ENCODE assay signal across 11 cellular contexts in genomic region chr17:57994436-57994835, GRCh38. TPM values are rescaled to one million over a fixed set of nuclear protein-coding genes. Genes with fewer than 3 reads are reported as not detected.
A peak's percentile ranks its signal among the peaks of the same experiment; 100 is the strongest.
DNase-seq lines count a peak whose midpoint lies in the region; ATAC-seq and TF ChIP-seq lines count a peak whose summit lies in the region.
"Had no signal": no experiment of that assay in that cellular context is flagged by ENCODE, and none has a peak within 500 bp of the region (broad histone marks: within the 10 kb centered on the region; RNA-seq: fewer than 3 reads in every experiment).

No MANE protein-coding gene starts in this region.

- DNase-seq in activated T-cell treated with anti-CD3 and anti-CD28 coated beads, Interleukin-2, amount 50 U/mL, for 72 hours = no peak
- no peak for DNase-seq in activated T-cell treated with anti-CD3 and anti-CD28 coated beads, Interleukin-2, amount 50 U/mL, for 48 hours
- DNase-seq in T-helper 17 cell = no peak
- DNase-seq in left ventricle myocardium inferior = no peak
- DNase-seq in left lung = no peak
- DNase-seq in T-helper 2 cell = no peak
- DNase-seq: NCI-H226; stimulated activated CD4-positive, alpha-beta T cell treated with anti-CD3 and anti-CD28 coated beads, Interleukin-2, amount 100 ng/mL, for 24 hours had no signal

- TF ChIP-seq CTCF in left ventricle myocardium inferior (IDR thresholded peaks at IDR 0.05; ENCODE audit: borderline replicate concordance) = no peak
- TF ChIP-seq CTCF in left lung (IDR thresholded peaks at IDR 0.05) = no peak

- H3K4me1 Mint-ChIP-seq in activated T-cell treated with anti-CD3 and anti-CD28 coated beads, Interleukin-2, amount 50 U/mL, for 72 hours (ENCODE audit: low read depth) = peaks cover 59% of the 10 kb centered on the region
- peaks cover 23% of the 10 kb centered on the region for H3K4me1 Mint-ChIP-seq in T-helper 17 cell

- H3K36me3 Mint-ChIP-seq in activated T-cell treated with anti-CD3 and anti-CD28 coated beads, Interleukin-2, amount 50 U/mL, for 72 hours (ENCODE audit: insufficient read depth in 2 of 2) = peaks cover 0 to 17% of the 10 kb centered on the region in 2 donors
- no peaks in the 10 kb centered on the region for H3K36me3 Mint-ChIP-seq in T-helper 17 cell (ENCODE audit: low read depth)

- H3K27me3 Mint-ChIP-seq in activated T-cell treated with anti-CD3 and anti-CD28 coated beads, Interleukin-2, amount 50 U/mL, for 72 hours (ENCODE audit: low read depth) = no peaks in the 10 kb centered on the region
- no peaks in the 10 kb centered on the region for H3K27me3 Mint-ChIP-seq in T-helper 17 cell

- H3K9me3 ChIP-seq in T-helper 17 cell (ENCODE audit: control insufficient read depth, low read length, poor library complexity, severe bottlenecking) (no peaks in the 10 kb centered on the region), left ventricle myocardium inferior (replicated peaks) (no peaks in the 10 kb centered on the region), stomach smooth muscle (ENCODE audit: control insufficient read depth in 2 of 2, low read length in 2 of 2) (no peaks in the 10 kb centered on the region), left lung (no peaks in the 10 kb centered on the region)
- H3K9me3 ChIP-seq: neutrophil had no signal

- no peaks in the 10 kb centered on the region for H3K9me3 Mint-ChIP-seq in activated T-cell treated with anti-CD3 and anti-CD28 coated beads, Interleukin-2, amount 50 U/mL, for 72 hours

- no peaks in the 10 kb centered on the region for H3K27me3 ChIP-seq in left ventricle myocardium inferior (ENCODE audit: low read depth)
- H3K27me3 ChIP-seq in stomach smooth muscle (ENCODE audit: control insufficient read depth in 1 of 2, insufficient read depth in 2 of 2, low read length in 2 of 2) = no peaks in the 10 kb centered on the region
- no peaks in the 10 kb centered on the region for H3K27me3 ChIP-seq in left lung
- H3K27me3 ChIP-seq: neutrophil had no signal

- peak overlapping the region in 1 of 2 donors; percentile 48 for H3K9ac ChIP-seq in stomach smooth muscle (ENCODE audit: low read length in 2 of 2)

- H3K4me1 ChIP-seq in left ventricle myocardium inferior (peaks cover 61% of the 10 kb centered on the region), stomach smooth muscle (ENCODE audit: control insufficient read depth, insufficient read depth, low read length) (peaks cover 12% of the 10 kb centered on the region), left lung (peaks cover 0 to 27% of the 10 kb centered on the region in 2 donors)

- H3K4me3 Mint-ChIP-seq in activated T-cell treated with anti-CD3 and anti-CD28 coated beads, Interleukin-2, amount 50 U/mL, for 72 hours = no peak overlapping the region
- no peak overlapping the region for H3K4me3 Mint-ChIP-seq in T-helper 17 cell

- peak overlapping the region; percentile 10 for H3K27ac Mint-ChIP-seq in activated T-cell treated with anti-CD3 and anti-CD28 coated beads, Interleukin-2, amount 50 U/mL, for 72 hours
- H3K27ac Mint-ChIP-seq in T-helper 17 cell = peak overlapping the region; percentile 83

- intact Hi-C loops in left ventricle myocardium inferior (cut with micrococcal nuclease) = no loop called here
- intact Hi-C loops in left lung (cut with DNase I) = loop anchor here (5.0 to 10.0 kb wide), 2 partner anchors 127 to 130 kb away; no protein-coding TSS in a partner anchor

- H3K27ac ChIP-seq in left ventricle myocardium inferior (replicated peaks) (peak overlapping the region; percentile 99), stomach smooth muscle (ENCODE audit: low read length) (peak overlapping the region; percentile 62), left lung (no peak overlapping the region)

- H3K4me3 ChIP-seq in left ventricle myocardium inferior = no peak overlapping the region
- H3K4me3 ChIP-seq in stomach smooth muscle (ENCODE audit: low read length in 2 of 2) = no peak overlapping the region
- H3K4me3 ChIP-seq in left lung = no peak overlapping the region

- ATAC-seq in activated T-cell treated with anti-CD3 and anti-CD28 coated beads, Interleukin-2, amount 50 U/mL, for 72 hours (replicated peaks in 1 of 2) = no peak
- ATAC-seq in T-helper 17 cell (no peak), HG02840 (IDR thresholded peaks at IDR 0.05; ENCODE audit: low FRiP score, unreplicated experiment) (no peak), left lung (no peak)

- H3K36me3 ChIP-seq in left ventricle myocardium inferior (peaks cover 10% of the 10 kb centered on the region), stomach smooth muscle (ENCODE audit: control insufficient read depth in 2 of 2, insufficient read depth in 2 of 2, low read length in 2 of 2) (peaks cover 5 to 7% of the 10 kb centered on the region in 2 donors), left lung (peaks cover 0 to 21% of the 10 kb centered on the region in 2 donors)

RNA-seq across cellular contexts. Expression of gene VEZF1, which starts 6.4 kb away (rescaled TPM):
- 10 to 100 TPM; 42.6 to 44.6 TPM for total RNA-seq in activated T-cell treated with anti-CD3 and anti-CD28 coated beads, Interleukin-2, amount 50 U/mL, for 72 hours
- 10 to 100 TPM; 41.7 to 48.7 TPM for total RNA-seq in T-helper 17 cell
- 77.2 TPM for total RNA-seq in left ventricle myocardium inferior
- total RNA-seq in left lung = 10 to 100 TPM; 62.7 to 62.9 TPM

RNA-seq across cellular contexts. Expression of gene SRSF1, which starts 12.6 kb away (rescaled TPM):
- total RNA-seq in activated T-cell treated with anti-CD3 and anti-CD28 coated beads, Interleukin-2, amount 50 U/mL, for 72 hours = 100 to 1,000 TPM; 233 to 281 TPM
- total RNA-seq in T-helper 17 cell (100 to 1,000 TPM in 1 of 2 donors, 10 to 100 TPM in 1; 94.9 to 107 TPM), left ventricle myocardium inferior (92.4 TPM), left lung (100 to 1,000 TPM; 137 to 200 TPM)

RNA-seq across cellular contexts. Expression of gene CUEDC1, which starts 39.2 kb away (rescaled TPM):
- 1 to 10 TPM; 1.1 to 1.4 TPM for total RNA-seq in activated T-cell treated with anti-CD3 and anti-CD28 coated beads, Interleukin-2, amount 50 U/mL, for 72 hours
- total RNA-seq in T-helper 17 cell = under 1 TPM; 0.21 to 0.82 TPM
- 43.2 TPM for total RNA-seq in left ventricle myocardium inferior
- total RNA-seq in left lung = 10 to 100 TPM; 44.1 to 47.3 TPM

Comparison
In these comparisons a context has a peak if more than half of its experiments do, and no peak if none do; other contexts are left out.
1. H3K27ac ChIP-seq: peak in left ventricle myocardium inferior (single experiment) and stomach smooth muscle (single experiment); none in left lung (0 of 2).
2. RNA of gene CUEDC1, which starts 39.2 kb away (total RNA-seq): 44.1 to 47.3 TPM in left lung and 43.2 TPM in left ventricle myocardium inferior (single experiment); 1.1 to 1.4 TPM in activated T-cell treated with anti-CD3 and anti-CD28 coated beads, Interleukin-2, amount 50 U/mL, for 72 hours and 0.21 to 0.82 TPM in T-helper 17 cell; every median in the first group is over 10 times any median in the second.